In the genomic region with DNA sequence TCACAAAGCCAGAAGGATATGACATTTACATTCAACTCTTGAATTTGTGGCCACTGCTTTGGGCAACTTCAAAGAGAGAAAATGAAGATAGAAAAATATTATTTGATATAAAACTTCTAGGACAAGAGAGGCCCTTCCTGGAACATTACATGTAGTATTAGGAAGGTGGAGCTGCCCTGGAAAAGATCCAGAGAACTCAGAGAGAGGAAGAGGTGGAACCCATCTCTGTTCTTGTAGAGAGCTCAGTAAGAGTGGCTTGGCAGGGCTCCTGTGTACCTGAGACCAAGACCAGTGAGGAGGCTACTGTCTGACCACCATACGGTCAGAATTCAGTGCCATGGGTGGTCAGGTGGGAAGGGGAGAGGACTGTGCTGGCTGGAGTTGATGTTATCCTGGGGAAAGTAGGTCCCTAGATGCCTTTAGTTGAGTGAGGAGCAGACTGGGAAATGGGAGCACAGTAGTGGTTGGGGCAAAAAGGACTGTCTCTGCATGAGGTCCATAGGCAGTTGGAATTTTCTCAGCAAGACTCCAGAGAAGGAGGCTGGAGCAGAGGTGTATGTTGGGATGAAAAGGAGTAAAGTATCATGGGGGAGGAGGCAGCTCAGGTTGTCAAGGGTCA, we compare ENCODE assay signal across 10 cellular contexts. TPM values are rescaled to one million over a fixed set of nuclear protein-coding genes. Genes with fewer than 3 reads are reported as not detected.
DNase-seq lines count a peak whose midpoint lies in the region; TF ChIP-seq lines count a peak whose summit lies in the region.
"Had no signal": no experiment of that assay in that cellular context is flagged by ENCODE, and none has a peak within 500 bp of the region (broad histone marks: within the 10 kb centered on the region; RNA-seq: fewer than 3 reads in every experiment).

No MANE protein-coding gene starts in this region.

- H3K27ac ChIP-seq in ACC112 (ENCODE audit: low read depth, low read length) = peak overlapping the region; percentile 57
- peak overlapping the region; percentile 25 for H3K27ac ChIP-seq in KOPT-K1 (ENCODE audit: low read depth, low read length, poor library complexity, severe bottlenecking)
- H3K27ac ChIP-seq in muscle layer of duodenum (ENCODE audit: low read length) = peak overlapping the region; percentile 2
- H3K27ac ChIP-seq: thyroid gland had no signal

- no peaks in the 10 kb centered on the region for H3K27me3 Mint-ChIP-seq in MCF 10A (ENCODE audit: insufficient read depth, unreplicated experiment)

- H3K4me1 Mint-ChIP-seq in MCF 10A (ENCODE audit: insufficient read depth, unreplicated experiment) = peaks cover 80% of the 10 kb centered on the region

- peaks cover 77% of the 10 kb centered on the region for H3K79me2 ChIP-seq in ACC112 (ENCODE audit: control insufficient read depth, insufficient read depth, low read length, unreplicated experiment)

- peak overlapping the region; percentile 30 for H3K4me3 Mint-ChIP-seq in MCF 10A (ENCODE audit: unreplicated experiment)

- TF ChIP-seq CTCF in MCF 10A (IDR thresholded peaks at IDR 0.05; ENCODE audit: unreplicated experiment) = no peak

- H2AFZ ChIP-seq in ACC112 (ENCODE audit: low read length, unreplicated experiment) = no peak overlapping the region

- H3K36me3 Mint-ChIP-seq in MCF 10A (ENCODE audit: insufficient read depth, unreplicated experiment) = peaks cover 97% of the 10 kb centered on the region

- peak overlapping the region; percentile 76 for H3K27ac Mint-ChIP-seq in MCF 10A (ENCODE audit: low read depth, unreplicated experiment)

- H3K9me3 ChIP-seq in KOPT-K1 (ENCODE audit: insufficient read depth, low read length, poor library complexity, severe bottlenecking) (peaks cover 5% of the 10 kb centered on the region), muscle layer of duodenum (ENCODE audit: control insufficient read depth in 1 of 2, low read length in 2 of 2) (no peaks in the 10 kb centered on the region)
- H3K9me3 ChIP-seq: thyroid gland had no signal

- POLR2A ChIA-PET in MCF 10A (lab: Yijun Ruan, JAX) = interaction anchor here (0.6 to 37.2 kb wide), 17 partner anchors 9 to 1058 kb away, joined by 3 to 1604 read pairs (median 5); a partner anchor contains a TSS

- H3K9me3 Mint-ChIP-seq in MCF 10A (ENCODE audit: unreplicated experiment) = peaks cover 6% of the 10 kb centered on the region

- H3K4me3 ChIP-seq in ACC112 (ENCODE audit: low read depth, low read length) (no peak overlapping the region), muscle layer of duodenum (ENCODE audit: low read depth in 1 of 2, low read length in 2 of 2) (no peak overlapping the region)
- H3K4me3 ChIP-seq: thyroid gland had no signal

- H3K4me1 ChIP-seq in ACC112 (ENCODE audit: control insufficient read depth, insufficient read depth, low read length, unreplicated experiment) (peaks cover 78% of the 10 kb centered on the region), muscle layer of duodenum (ENCODE audit: control insufficient read depth in 1 of 2, insufficient read depth in 2 of 2, low read length in 2 of 2) (no peaks in the 10 kb centered on the region)

- H3K27me3 ChIP-seq in ACC112 (ENCODE audit: insufficient read depth, low read length) = no peaks in the 10 kb centered on the region
- no peaks in the 10 kb centered on the region for H3K27me3 ChIP-seq in muscle layer of duodenum (ENCODE audit: low read depth, low read length)
- H3K27me3 ChIP-seq: thyroid gland had no signal

- BruUV-seq in MCF 10A (replicated peaks; lab: Mats Ljungman, UMichigan) = no TSS peak

- CTCF ChIA-PET in MCF 10A (lab: Yijun Ruan, JAX) = interaction anchor here (0.7 to 18.0 kb wide), 12 partner anchors 10 to 175 kb away, joined by 3 to 171 read pairs (median 4); no protein-coding TSS in a partner anchor

- peak; percentile 45 for DNase-seq in MCF 10A (ENCODE audit: unreplicated experiment)
- no peak for DNase-seq in epidermal melanocyte (ENCODE audit: insufficient read length, low spot score)
- no peak for DNase-seq in DMS153 (lab: John Stamatoyannopoulos, UW)
- DNase-seq in T1000 (lab: John Stamatoyannopoulos, UW) = no peak
- DNase-seq in NCI-H1417 treated with DMSO at 0.1 percent for 48 hours (lab: John Stamatoyannopoulos, UW) = no peak
- DNase-seq: NCI-H1436 treated with DMSO at 0.1 percent for 48 hours, thyroid gland had no signal

- H3K36me3 ChIP-seq in ACC112 (ENCODE audit: insufficient read depth, low read length) = peaks cover 59% of the 10 kb centered on the region
- no peaks in the 10 kb centered on the region for H3K36me3 ChIP-seq in KOPT-K1 (ENCODE audit: insufficient read depth, low read length)
- H3K36me3 ChIP-seq in muscle layer of duodenum (ENCODE audit: control insufficient read depth in 1 of 2, insufficient read depth in 2 of 2, low read length in 2 of 2) = peaks cover 4 to 25% of the 10 kb centered on the region in 2 donors
- H3K36me3 ChIP-seq: thyroid gland had no signal

- intact Hi-C loops in MCF 10A (cut with micrococcal nuclease) = no loop called here

RNA-seq across cellular contexts. Expression of a gene that starts 7.6 kb away (rescaled TPM):
- total RNA-seq in MCF 10A (2022) = 623 and 892 TPM in 2 replicates

Comparison
In these comparisons a context has a peak if more than half of its experiments do, and no peak if none do; other contexts are left out.
1. H3K27ac ChIP-seq: peak in every context shown above with its lines; median percentile 57 in ACC112; 25 in KOPT-K1; 2 in muscle layer of duodenum.